In genomic region chr2:24231461-24231881, GRCh38 we compare ENCODE assay signal across 2 cellular contexts.
TF ChIP-seq lines count a peak whose summit lies in the region.

No MANE protein-coding gene starts in this region.

TF ChIP-seq in IMR-90, 13 proteins besides CTCF, POLR2A, EP300 and RAD21:
- TF ChIP-seq NFE2L2 (IDR thresholded peaks at IDR 0.05; ENCODE audit: low read depth, low read length) (no peak), USF2 (IDR thresholded peaks at IDR 0.05; ENCODE audit: low read depth, low read length) (no peak), RFX5 (IDR thresholded peaks at IDR 0.05; ENCODE audit: low read depth, low read length) (no peak), ELK1 (IDR thresholded peaks at IDR 0.05; ENCODE audit: borderline replicate concordance, low read depth, low read length) (no peak), BHLHE40 (IDR thresholded peaks at IDR 0.05; ENCODE audit: low read depth, low read length) (no peak), MXI1 (IDR thresholded peaks at IDR 0.05; ENCODE audit: borderline replicate concordance, low read depth, low read length) (no peak), MAFK (IDR thresholded peaks at IDR 0.05; ENCODE audit: low read depth, low read length) (no peak), SMC3 (IDR thresholded peaks at IDR 0.05; ENCODE audit: low read depth, low read length) (no peak), MAZ (IDR thresholded peaks at IDR 0.05; ENCODE audit: borderline replicate concordance, low read depth, low read length) (no peak), FOS (IDR thresholded peaks at IDR 0.05; ENCODE audit: low read depth, low read length) (no peak), CEBPB (IDR thresholded peaks at IDR 0.05; ENCODE audit: low read depth, low read length) (no peak), CHD1 (IDR thresholded peaks at IDR 0.05; ENCODE audit: low read depth, low read length) (no peak)

TF ChIP-seq in K562, 482 proteins besides CTCF, POLR2A, EP300 and RAD21:
- TF ChIP-seq RFX7 (CRISPR knock-in tag; IDR thresholded peaks at IDR 0.05) (no peak), EGR1 (conservative IDR thresholded peaks at IDR 0.05) (peak; percentile 57; the same call in 1 of the 2 replicates)
